ENCODE assay signal across 8 cellular contexts in genomic region chr5:136132557-136133415, GRCh38. TPM values are rescaled to one million over a fixed set of nuclear protein-coding genes. Genes with fewer than 3 reads are reported as not detected.
DNase-seq lines count a peak whose midpoint lies in the region; ATAC-seq, FAIRE-seq and TF ChIP-seq lines count a peak whose summit lies in the region.

SMAD5 (plus strand) TSS chr5:136132845; CDS start chr5:136153761, 20,916 bp downstream.

- peak; percentile 46; the same call in 1 of the 2 replicates for TF ChIP-seq POLR2A in GM12892 (IDR thresholded peaks at IDR 0.05; ENCODE audit: low read depth, low read length)

- ATAC-seq in HG02759 (IDR thresholded peaks at IDR 0.05; ENCODE audit: unreplicated experiment) (peak; percentile 93), upper lobe of right lung (peak; percentile 99)

- H3K4me1 ChIP-seq in left ventricle myocardium inferior (peaks cover 67% of the 10 kb centered on the region), upper lobe of right lung (peaks cover 25% of the 10 kb centered on the region)

- intact Hi-C loops in left ventricle myocardium inferior (cut with micrococcal nuclease) (no loop called here), upper lobe of right lung (cut with DNase I) (no loop called here)

- H3K27me3 Mint-ChIP-seq in T-helper 1 cell treated with Interleukin-12 subunit alpha and Interleukin-12 subunit beta and Interleukin-4 antibody, amounts not matched to agents 30 μg/mL and 1 μg/mL, for 36 hours (ENCODE audit: low read depth): peaks cover 44% of the 10 kb centered on the region
- no peaks in the 10 kb centered on the region for H3K27me3 Mint-ChIP-seq in progenitor cell of endocrine pancreas

- DNase-seq in GM12892 (ENCODE audit: insufficient read length) (peak; percentile 97), NCI-H1417 (lab: John Stamatoyannopoulos, UW) (peak; percentile 89 to 93 (median 92)), amniotic stem cell (lab: John Stamatoyannopoulos, UW) (peak; percentile 86), left ventricle myocardium inferior (peak; percentile 96), progenitor cell of endocrine pancreas (ENCODE audit: low spot score, unreplicated experiment) (peak; percentile 97), upper lobe of right lung (peak; percentile 99)

- TF ChIP-seq CTCF in left ventricle myocardium inferior (IDR thresholded peaks at IDR 0.05; ENCODE audit: borderline replicate concordance): no peak
- no peak for TF ChIP-seq CTCF in progenitor cell of endocrine pancreas (IDR thresholded peaks at IDR 0.05; ENCODE audit: unreplicated experiment)
- TF ChIP-seq CTCF in upper lobe of right lung (IDR thresholded peaks at IDR 0.05): no peak

- H3K36me3 Mint-ChIP-seq in T-helper 1 cell treated with Interleukin-12 subunit alpha and Interleukin-12 subunit beta and Interleukin-4 antibody, amounts not matched to agents 30 μg/mL and 1 μg/mL, for 36 hours (ENCODE audit: low read depth): no peaks in the 10 kb centered on the region
- H3K36me3 Mint-ChIP-seq in progenitor cell of endocrine pancreas (ENCODE audit: insufficient read depth): no peaks in the 10 kb centered on the region

- H3K9me3 ChIP-seq in left ventricle myocardium inferior (replicated peaks): no peaks in the 10 kb centered on the region
- H3K9me3 ChIP-seq in upper lobe of right lung: no peaks in the 10 kb centered on the region

- peak within 1 kb of the TSS; percentile 89 for H3K4me3 Mint-ChIP-seq in T-helper 1 cell treated with Interleukin-12 subunit alpha and Interleukin-12 subunit beta and Interleukin-4 antibody, amounts not matched to agents 30 μg/mL and 1 μg/mL, for 36 hours
- H3K4me3 Mint-ChIP-seq in progenitor cell of endocrine pancreas (ENCODE audit: low read depth): peak within 1 kb of the TSS; percentile 87

- no peaks in the 10 kb centered on the region for H3K36me3 ChIP-seq in left ventricle myocardium inferior
- no peaks in the 10 kb centered on the region for H3K36me3 ChIP-seq in upper lobe of right lung

- H3K27ac ChIP-seq in left ventricle myocardium inferior (replicated peaks) (peak within 1 kb of the TSS; percentile 99), upper lobe of right lung (peak within 1 kb of the TSS; percentile 95)

- H3K27me3 ChIP-seq in left ventricle myocardium inferior (ENCODE audit: low read depth) (no peaks in the 10 kb centered on the region), upper lobe of right lung (no peaks in the 10 kb centered on the region)

- H3K4me3 ChIP-seq in left ventricle myocardium inferior (peak within 1 kb of the TSS; percentile 94), upper lobe of right lung (peak within 1 kb of the TSS; percentile 82)

- FAIRE-seq in GM12892 (lab: Jason Lieb, UNC): peak; percentile 96

- H3K4me1 Mint-ChIP-seq in T-helper 1 cell treated with Interleukin-12 subunit alpha and Interleukin-12 subunit beta and Interleukin-4 antibody, amounts not matched to agents 30 μg/mL and 1 μg/mL, for 36 hours (ENCODE audit: low read depth): peaks cover 15% of the 10 kb centered on the region
- H3K4me1 Mint-ChIP-seq in progenitor cell of endocrine pancreas (ENCODE audit: low read depth): peaks cover 18% of the 10 kb centered on the region

- no peaks in the 10 kb centered on the region for H3K9me3 Mint-ChIP-seq in T-helper 1 cell treated with Interleukin-12 subunit alpha and Interleukin-12 subunit beta and Interleukin-4 antibody, amounts not matched to agents 30 μg/mL and 1 μg/mL, for 36 hours
- no peaks in the 10 kb centered on the region for H3K9me3 Mint-ChIP-seq in progenitor cell of endocrine pancreas (ENCODE audit: low read depth)

- peak within 1 kb of the TSS; percentile 73 for H3K27ac Mint-ChIP-seq in T-helper 1 cell treated with Interleukin-12 subunit alpha and Interleukin-12 subunit beta and Interleukin-4 antibody, amounts not matched to agents 30 μg/mL and 1 μg/mL, for 36 hours
- H3K27ac Mint-ChIP-seq in progenitor cell of endocrine pancreas: peak within 1 kb of the TSS; percentile 97

RNA-seq across cellular contexts. Expression of gene SMAD5, which starts in this region (rescaled TPM):
- 8.8 TPM for polyA plus RNA-seq in GM12892 (2012; ENCODE audit: missing spikeins)
- total RNA-seq in left ventricle myocardium inferior (34.8 TPM), progenitor cell of endocrine pancreas (91.8 and 92.3 TPM in 2 replicates), upper lobe of right lung (52.7 TPM)

Comparison
In these comparisons a context has a peak if more than half of its experiments do, and no peak if none do; other contexts are left out.
1. Peak in every context shown above with its lines: DNase-seq, ATAC-seq, H3K4me3 ChIP-seq and H3K27ac ChIP-seq.